ENCODE assay signal across 10 cellular contexts in genomic region chr12:57892232-57892987, GRCh38. TPM values are rescaled to one million over a fixed set of nuclear protein-coding genes. Genes with fewer than 3 reads are reported as not detected.
DNase-seq lines count a peak whose midpoint lies in the region; FAIRE-seq and TF ChIP-seq lines count a peak whose summit lies in the region.
"Had no signal": no experiment of that assay in that cellular context is flagged by ENCODE, and none has a peak within 500 bp of the region (broad histone marks: within the 10 kb centered on the region; RNA-seq: fewer than 3 reads in every experiment).

No MANE protein-coding gene starts in this region.

- peak overlapping the region; percentile 46; the same call in 1 of the 2 replicates for H2AFZ ChIP-seq in OCI-LY7 (ENCODE audit: low read length)

- no peaks in the 10 kb centered on the region for H3K27me3 ChIP-seq in muscle layer of duodenum (ENCODE audit: low read depth, low read length)
- no peaks in the 10 kb centered on the region for H3K27me3 ChIP-seq in testis
- no peaks in the 10 kb centered on the region for H3K27me3 ChIP-seq in HAP-1 (ENCODE audit: low read depth)

- DNase-seq in OCI-LY7 (ENCODE audit: low spot score), result no peak
- no peak for DNase-seq in testis
- no peak for DNase-seq in HAP-1 (ENCODE audit: low spot score in 2 of 2)
- no peak for DNase-seq in GM12892 (ENCODE audit: insufficient read length)
- no peak for DNase-seq in NCI-H526 treated with DMSO at 0.1 percent for 48 hours (lab: John Stamatoyannopoulos, UW)
- DNase-seq in iPS-NIHi7 (ENCODE audit: extremely low spot score), result no peak
- DNase-seq: CD4-positive, alpha-beta memory T cell; central memory CD4-positive, alpha-beta T cell had no signal

- peak overlapping the region; percentile 43 for H3K4me2 ChIP-seq in OCI-LY7 (ENCODE audit: low read length)

- CTCF ChIA-PET in OCI-LY7 (lab: Charles Lee; ENCODE audit: unreplicated experiment), result interaction anchor here (1.2 kb wide), 1 partner anchor 38 kb away, joined by 3 read pairs; no protein-coding TSS in a partner anchor

- H3K79me2 ChIP-seq in OCI-LY7 (ENCODE audit: insufficient read depth, low read depth, low read length), result no peaks in the 10 kb centered on the region

- TF ChIP-seq POLR2A in testis (IDR thresholded peaks at IDR 0.05), result no peak
- no peak for TF ChIP-seq POLR2A in GM12892 (IDR thresholded peaks at IDR 0.05; ENCODE audit: low read depth, low read length)

- H3K9me3 ChIP-seq in OCI-LY7 (ENCODE audit: low read length) (no peaks in the 10 kb centered on the region), muscle layer of duodenum (ENCODE audit: control insufficient read depth in 1 of 2, low read length in 2 of 2) (no peaks in the 10 kb centered on the region), testis (no peaks in the 10 kb centered on the region), HAP-1 (no peaks in the 10 kb centered on the region)

- no TSS peak for BruUV-seq in OCI-LY7 (replicated peaks; lab: Mats Ljungman, UMichigan)

- H3K27ac ChIP-seq in OCI-LY7 (ENCODE audit: low read depth, low read length, poor library complexity, severe bottlenecking) (no peak overlapping the region), cingulate gyrus (ENCODE audit: low read depth, low read length) (peak overlapping the region; percentile 75), muscle layer of duodenum (ENCODE audit: low read length) (peak overlapping the region; percentile 57), testis (peak overlapping the region; percentile 29 to 92)

- no peaks in the 10 kb centered on the region for H3K9me2 ChIP-seq in OCI-LY7 (ENCODE audit: insufficient read depth, low read length)

- POLR2A ChIA-PET in OCI-LY7 (lab: Charles Lee), result interaction anchor here (0.6 to 5.4 kb wide), 5 partner anchors 9 to 1138 kb away, joined by 3 to 28 read pairs (median 4); partner anchors contain the start of gene CTDSP2

- H3K4me3 ChIP-seq in OCI-LY7 (ENCODE audit: low read depth, low read length, poor library complexity, severe bottlenecking), result no peak overlapping the region
- no peak overlapping the region for H3K4me3 ChIP-seq in muscle layer of duodenum (ENCODE audit: low read depth in 1 of 2, low read length in 2 of 2)
- H3K4me3 ChIP-seq in testis, result no peak overlapping the region
- no peak overlapping the region for H3K4me3 ChIP-seq in HAP-1

- intact Hi-C loops in OCI-LY7 (cut with micrococcal nuclease; ENCODE audit: unreplicated experiment) (no loop called here), testis (cut with DNase I; ENCODE audit: low total_unique reads) (loop anchor here (5.0 kb wide), 1 partner anchor 45 kb away; the partner anchor contains the start of gene CTDSP2)

- no peaks in the 10 kb centered on the region for H4K20me1 ChIP-seq in OCI-LY7 (ENCODE audit: insufficient read depth, low read length)

- in situ Hi-C loops in HAP-1 (cut with MboI; ENCODE audit: low sequenced_read_pairs), result no loop called here

- peaks cover 87% of the 10 kb centered on the region for H3K4me1 ChIP-seq in OCI-LY7 (ENCODE audit: insufficient read depth, low read length, poor library complexity, severe bottlenecking)
- peaks cover 67% of the 10 kb centered on the region in 2 donors for H3K4me1 ChIP-seq in muscle layer of duodenum (ENCODE audit: control insufficient read depth in 1 of 2, insufficient read depth in 2 of 2, low read length in 2 of 2)
- H3K4me1 ChIP-seq in testis, result peaks cover 97% of the 10 kb centered on the region
- H3K4me1 ChIP-seq in HAP-1, result peaks cover 2% of the 10 kb centered on the region; the same call in 1 of the 2 replicates

- no peak for FAIRE-seq in GM12892 (lab: Jason Lieb, UNC)

- H3K36me3 ChIP-seq in OCI-LY7 (ENCODE audit: insufficient read depth, low read length) (no peaks in the 10 kb centered on the region), muscle layer of duodenum (ENCODE audit: control insufficient read depth in 1 of 2, insufficient read depth in 2 of 2, low read length in 2 of 2) (peaks cover 0 to 6% of the 10 kb centered on the region in 2 donors), testis (ENCODE audit: low read depth, missing control alignments) (no peaks in the 10 kb centered on the region), HAP-1 (replicated peaks) (no peaks in the 10 kb centered on the region)

- no peak for TF ChIP-seq CTCF in OCI-LY7 (conservative IDR thresholded peaks at IDR 0.05; ENCODE audit: low read length)
- no peak for TF ChIP-seq CTCF in testis (IDR thresholded peaks at IDR 0.05)

- 58 to 70% methylated on average over 9 of the region's 9 CpGs for WGBS in testis, 2 donors

RNA-seq across cellular contexts. Expression of gene CTDSP2, which starts 45.9 kb away (rescaled TPM):
- 38.8 and 44.2 TPM in 2 replicates for total RNA-seq in OCI-LY7 (2014; rRNA removed; shearing (Covaris generic))
- total RNA-seq in OCI-LY7 (2022) (118 and 145 TPM in 2 replicates), testis (100 to 1,000 TPM; 103 to 140 TPM)
- polyA plus RNA-seq in testis (ENCODE audit: insufficient read depth, low read depth, low replicate concordance), result 123 TPM
- polyA plus RNA-seq in GM12892 (2012; ENCODE audit: missing spikeins), result 44.9 TPM

RNA-seq across cellular contexts. Expression of gene ATP23, which starts 49.0 kb away (rescaled TPM):
- total RNA-seq in OCI-LY7 (2014; rRNA removed; shearing (Covaris generic)), result 42.9 and 51.3 TPM in 2 replicates
- total RNA-seq in OCI-LY7 (2022) (27.5 and 31.7 TPM in 2 replicates), testis (10 to 100 TPM; 53.1 to 76.6 TPM)
- 102 TPM for polyA plus RNA-seq in testis (ENCODE audit: insufficient read depth, low read depth, low replicate concordance)
- 9.5 TPM for polyA plus RNA-seq in GM12892 (2012; ENCODE audit: missing spikeins)
